ENCODE assay signal across 10 cellular contexts in genomic region chr1:58577676-58578073, GRCh38. TPM values are rescaled to one million over a fixed set of nuclear protein-coding genes. Genes with fewer than 3 reads are reported as not detected.
DNase-seq lines count a peak whose midpoint lies in the region; TF ChIP-seq lines count a peak whose summit lies in the region.
"Had no signal": no experiment of that assay in that cellular context is flagged by ENCODE, and none has a peak within 500 bp of the region (broad histone marks: within the 10 kb centered on the region; RNA-seq: fewer than 3 reads in every experiment).

No MANE protein-coding gene starts in this region.

- H3K27me3 ChIP-seq in ACC112 (ENCODE audit: insufficient read depth, low read length) (peaks cover 43% of the 10 kb centered on the region), HUES6 (ENCODE audit: control insufficient read depth, insufficient read depth, low read length) (peaks cover 47% of the 10 kb centered on the region), duodenal mucosa (ENCODE audit: control insufficient read depth in 1 of 2, insufficient read depth in 2 of 2, low read length in 2 of 2) (peaks cover 15 to 20% of the 10 kb centered on the region in 2 donors), mucosa of stomach (ENCODE audit: control insufficient read depth, insufficient read depth, low read length) (no peaks in the 10 kb centered on the region)
- H3K27me3 ChIP-seq: BLaER1 treated with 17β-estradiol and CSF1 and Interleukin-3, amounts not matched to agents 10 nM and 100 nM had no signal

- in situ Hi-C loops in GM13976 (cut with MboI; ENCODE audit: low sequenced_read_pairs, unreplicated experiment): no loop called here

- H3K79me2 ChIP-seq in ACC112 (ENCODE audit: control insufficient read depth, insufficient read depth, low read length, unreplicated experiment): no peaks in the 10 kb centered on the region

- H3K9me3 ChIP-seq in HUES6 (ENCODE audit: control insufficient read depth, insufficient read depth, low read depth, low read length) (no peaks in the 10 kb centered on the region), duodenal mucosa (ENCODE audit: control insufficient read depth in 1 of 2, low read length in 2 of 2) (no peaks in the 10 kb centered on the region), mucosa of stomach (ENCODE audit: control insufficient read depth, low read length) (no peaks in the 10 kb centered on the region)

- H3K9ac ChIP-seq in HUES6 (ENCODE audit: low read length) (peak overlapping the region; percentile 8), duodenal mucosa (ENCODE audit: low read depth in 1 of 2, low read length in 2 of 2) (no peak overlapping the region), mucosa of stomach (ENCODE audit: low read length) (peak overlapping the region; percentile 89)
- H3K9ac ChIP-seq: BLaER1 treated with 17β-estradiol and CSF1 and Interleukin-3, amounts not matched to agents 10 nM and 100 nM had no signal

- H3K4me3 ChIP-seq in ACC112 (ENCODE audit: low read depth, low read length) (peak overlapping the region; percentile 81), HUES6 (ENCODE audit: low read depth, low read length) (peak overlapping the region; percentile 54), duodenal mucosa (ENCODE audit: low read depth in 1 of 2, low read length in 2 of 2) (peak overlapping the region; percentile 48 to 60), mucosa of stomach (ENCODE audit: low read length) (peak overlapping the region; percentile 39)
- H3K4me3 ChIP-seq: BLaER1 treated with 17β-estradiol and CSF1 and Interleukin-3, amounts not matched to agents 10 nM and 100 nM had no signal

- H2AFZ ChIP-seq in ACC112 (ENCODE audit: low read length, unreplicated experiment): no peak overlapping the region

- DNase-seq in GM13976 (ENCODE audit: low spot score) (no peak), head of caudate nucleus (no peak), inferior parietal cortex (ENCODE audit: extremely low spot score) (no peak), cerebellum (ENCODE audit: low spot score) (no peak)
- DNase-seq: activated CD8-positive, alpha-beta memory T cell treated with anti-CD3 and anti-CD28 coated beads, Interleukin-2, amount 50 U/mL, for 48 hours had no signal

- H3K36me3 ChIP-seq in ACC112 (ENCODE audit: insufficient read depth, low read length) (no peaks in the 10 kb centered on the region), HUES6 (ENCODE audit: control insufficient read depth, insufficient read depth, low read length) (no peaks in the 10 kb centered on the region), duodenal mucosa (ENCODE audit: control insufficient read depth in 1 of 2, insufficient read depth in 2 of 2, low read length in 2 of 2) (no peaks in the 10 kb centered on the region), mucosa of stomach (ENCODE audit: control insufficient read depth, insufficient read depth, low read length) (no peaks in the 10 kb centered on the region)
- H3K36me3 ChIP-seq: BLaER1 treated with 17β-estradiol and CSF1 and Interleukin-3, amounts not matched to agents 10 nM and 100 nM had no signal

- H3K4me1 ChIP-seq in ACC112 (ENCODE audit: control insufficient read depth, insufficient read depth, low read length, unreplicated experiment) (no peaks in the 10 kb centered on the region), HUES6 (ENCODE audit: control insufficient read depth, insufficient read depth, low read length) (peaks cover 24% of the 10 kb centered on the region), duodenal mucosa (ENCODE audit: control insufficient read depth in 1 of 2, insufficient read depth in 2 of 2, low read length in 2 of 2) (peaks cover 10 to 19% of the 10 kb centered on the region in 2 donors), mucosa of stomach (ENCODE audit: control insufficient read depth, insufficient read depth, low read length) (peaks cover 27% of the 10 kb centered on the region)
- H3K4me1 ChIP-seq: BLaER1 treated with 17β-estradiol and CSF1 and Interleukin-3, amounts not matched to agents 10 nM and 100 nM had no signal

- no peak for TF ChIP-seq CTCF in GM13976 (IDR thresholded peaks at IDR 0.05; ENCODE audit: borderline replicate concordance, control extremely low read depth, extremely low read depth, insufficient read depth, missing control alignments)

- H3K27ac ChIP-seq in ACC112 (ENCODE audit: low read depth, low read length) (no peak overlapping the region), HUES6 (ENCODE audit: low read depth, low read length) (no peak overlapping the region), duodenal mucosa (ENCODE audit: low read depth, low read length) (no peak overlapping the region)
- H3K27ac ChIP-seq: BLaER1 treated with 17β-estradiol and CSF1 and Interleukin-3, amounts not matched to agents 10 nM and 100 nM had no signal

- intact Hi-C loops in head of caudate nucleus (cut with DNase I): no loop called here

RNA-seq across cellular contexts. Expression of gene TACSTD2, which starts 0.6 kb away (rescaled TPM):
- total RNA-seq in cerebellum: 0.27 TPM

RNA-seq across cellular contexts. Expression of gene OMA1, which starts 31.1 kb away (rescaled TPM):
- 25.0 TPM for total RNA-seq in cerebellum

Comparison
In these comparisons a context has a peak if more than half of its experiments do, and no peak if none do; other contexts are left out.
1. H3K9ac ChIP-seq: peak in HUES6 (single experiment) and mucosa of stomach (single experiment); none in duodenal mucosa (0 of 2).
2. Peak in every context shown above with its lines, with median percentiles within 50 percentile points of each other: H3K4me3 ChIP-seq.